ENCODE assay signal across 13 cellular contexts in the genomic region with DNA sequence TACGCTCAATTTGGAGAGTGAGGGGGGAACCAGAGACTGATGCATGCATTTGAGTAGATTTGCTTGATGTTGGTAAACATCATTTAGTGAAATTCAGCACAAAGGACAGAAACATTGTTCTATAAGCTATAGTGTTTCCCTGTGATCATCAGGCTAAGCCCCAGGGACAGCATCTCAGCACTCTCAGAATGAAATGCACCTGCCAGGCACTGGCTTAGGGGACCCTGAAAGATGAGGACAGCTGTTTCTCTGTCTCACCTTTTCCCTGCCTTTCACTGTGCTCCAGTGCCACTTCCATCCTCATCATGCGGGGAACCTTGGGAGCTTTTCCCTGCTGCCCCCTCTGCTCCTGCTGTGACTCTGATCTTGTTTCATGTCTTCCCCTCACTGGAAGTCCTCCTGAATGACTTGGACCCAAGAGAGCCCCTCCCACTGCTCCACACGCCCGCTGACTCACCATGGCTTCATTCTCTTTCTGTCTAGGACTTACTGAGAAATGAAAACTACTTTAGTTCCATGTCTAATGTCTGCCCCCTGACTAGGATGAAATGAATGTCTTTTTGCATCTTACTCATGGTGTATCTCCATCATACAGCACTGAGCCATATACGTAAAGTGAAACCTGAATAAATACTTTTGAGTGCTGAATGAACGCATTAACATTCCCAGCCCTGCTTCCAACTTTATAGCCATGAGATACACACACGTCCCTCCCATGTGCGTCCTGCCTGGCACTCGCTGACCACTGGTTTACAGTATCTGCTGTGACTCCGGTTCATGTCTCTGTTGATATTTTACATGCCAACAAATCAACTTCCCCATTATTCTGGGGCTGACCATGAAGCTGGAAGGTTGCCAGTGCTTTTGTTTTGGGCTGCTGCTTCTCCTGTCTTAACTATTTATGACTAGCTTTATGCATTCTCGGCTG.
DNase-seq lines count a peak whose midpoint lies in the region; ATAC-seq and TF ChIP-seq lines count a peak whose summit lies in the region.
"Had no signal": no experiment of that assay in that cellular context is flagged by ENCODE, and none has a peak within 500 bp of the region (broad histone marks: within the 10 kb centered on the region; RNA-seq: fewer than 3 reads in every experiment).

No MANE protein-coding gene starts in this region.

- H2AFZ ChIP-seq in MM.1S (ENCODE audit: low read length) (no peak overlapping the region), hepatocyte (no peak overlapping the region)

- peaks cover 88% of the 10 kb centered on the region for H3F3A ChIP-seq in MM.1S (ENCODE audit: insufficient read depth, low read length)

- H3K27me3 ChIP-seq in MM.1S (replicated peaks; ENCODE audit: insufficient read depth, low read length) (no peaks in the 10 kb centered on the region), RWPE2 (ENCODE audit: insufficient read depth, poor library complexity, severe bottlenecking) (no peaks in the 10 kb centered on the region), hepatocyte (no peaks in the 10 kb centered on the region)

- H3K4me3 ChIP-seq in MM.1S (ENCODE audit: low read length) (no peak overlapping the region), RWPE2 (ENCODE audit: severe bottlenecking) (no peak overlapping the region), hepatocyte (no peak overlapping the region)

- peaks cover 14% of the 10 kb centered on the region for H3K36me3 ChIP-seq in MM.1S (replicated peaks; ENCODE audit: insufficient read depth, low read length)
- H3K36me3 ChIP-seq in RWPE2 (ENCODE audit: low read depth) = no peaks in the 10 kb centered on the region
- H3K36me3 ChIP-seq in hepatocyte (replicated peaks; ENCODE audit: insufficient read depth, low read depth) = no peaks in the 10 kb centered on the region

- H3K4me2 ChIP-seq in MM.1S (ENCODE audit: low read depth, low read length) = no peak overlapping the region
- no peak overlapping the region for H3K4me2 ChIP-seq in hepatocyte

- H3K9me2 ChIP-seq in MM.1S (replicated peaks; ENCODE audit: insufficient read depth, low read length) (no peaks in the 10 kb centered on the region), hepatocyte (replicated peaks; ENCODE audit: insufficient read depth) (no peaks in the 10 kb centered on the region)

- peak; percentile 79 for ATAC-seq in RWPE2 (ENCODE audit: low read depth)
- no peak for ATAC-seq in HG03469 (IDR thresholded peaks at IDR 0.05; ENCODE audit: unreplicated experiment)
- ATAC-seq: activated CD8-positive, alpha-beta T cell treated with anti-CD3 and anti-CD28 coated beads, Interleukin-2, amount 10 ng/mL, durations not matched to agents 7 days and 5 days; activated naive CD8-positive, alpha-beta T cell treated with anti-CD3 and anti-CD28 coated beads, Interleukin-2, amount 50 U/mL, for 24 hours; left lobe of liver had no signal

- H3K9me3 ChIP-seq in MM.1S (replicated peaks; ENCODE audit: insufficient read depth, low read length) (no peaks in the 10 kb centered on the region), RWPE2 (ENCODE audit: severe bottlenecking) (no peaks in the 10 kb centered on the region), hepatocyte (ENCODE audit: low read depth) (no peaks in the 10 kb centered on the region)

- peaks cover 98% of the 10 kb centered on the region for H3K79me2 ChIP-seq in MM.1S (ENCODE audit: low read length)
- H3K79me2 ChIP-seq in hepatocyte = no peaks in the 10 kb centered on the region

- H3K27ac ChIP-seq in MM.1S (ENCODE audit: low read length) = peak overlapping the region; percentile 2; the same call in 1 of the 2 replicates
- H3K27ac ChIP-seq in RWPE2 (ENCODE audit: poor library complexity, severe bottlenecking) = no peak overlapping the region
- H3K27ac ChIP-seq in hepatocyte = no peak overlapping the region

- peaks cover 50% of the 10 kb centered on the region for H4K20me1 ChIP-seq in MM.1S (ENCODE audit: insufficient read depth, low read length)
- no peaks in the 10 kb centered on the region for H4K20me1 ChIP-seq in hepatocyte (ENCODE audit: insufficient read depth, poor library complexity, severe bottlenecking)

- DNase-seq in AG08396 (ENCODE audit: low spot score) (peak; percentile 36), MM.1S (no peak), RWPE2 (ENCODE audit: low spot score) (no peak), hepatocyte (ENCODE audit: low spot score) (peak; percentile 21), NOMO-1 (lab: John Stamatoyannopoulos, UW; ENCODE audit: unreplicated experiment in 2 of 2) (no peak), cortex of kidney (lab: John Stamatoyannopoulos, UW) (no peak)
- DNase-seq in activated CD4-positive, CD25-positive, alpha-beta regulatory T cell (lab: John Stamatoyannopoulos, UW) = no peak
- DNase-seq: activated CD8-positive, alpha-beta T cell treated with anti-CD3 and anti-CD28 coated beads, Interleukin-2, amount 10 ng/mL, durations not matched to agents 7 days and 5 days; activated naive CD8-positive, alpha-beta T cell treated with anti-CD3 and anti-CD28 coated beads, Interleukin-2, amount 50 U/mL, for 24 hours; erythroblast; Right ventricle myocardium superior had no signal

- H3K4me1 ChIP-seq in MM.1S (ENCODE audit: low read length) (peaks cover 32% of the 10 kb centered on the region), RWPE2 (ENCODE audit: insufficient read depth, poor library complexity, severe bottlenecking) (no peaks in the 10 kb centered on the region), hepatocyte (ENCODE audit: insufficient read depth) (no peaks in the 10 kb centered on the region)

- WGBS in hepatocyte (ENCODE audit: low lambda C conversion rate, missing lambda C conversion rate) = 65% methylated on average over 11 of the region's 11 CpGs

- no peak for TF ChIP-seq CTCF in MM.1S (IDR thresholded peaks at IDR 0.05; ENCODE audit: low read length)
- TF ChIP-seq CTCF in RWPE2 (IDR thresholded peaks at IDR 0.05; ENCODE audit: poor library complexity, severe bottlenecking) = no peak
- TF ChIP-seq CTCF in hepatocyte (IDR thresholded peaks at IDR 0.05; ENCODE audit: poor library complexity) = no peak

- H3K9ac ChIP-seq in MM.1S (ENCODE audit: low read length) = no peak overlapping the region

Comparison
In these comparisons a context has a peak if more than half of its experiments do, and no peak if none do; other contexts are left out.
1. DNase-seq: peak in AG08396 (single experiment) and hepatocyte (single experiment); none in MM.1S (single experiment), RWPE2 (single experiment), NOMO-1 (0 of 2), activated CD4-positive, CD25-positive, alpha-beta regulatory T cell (0 of 4) and cortex of kidney (single experiment).